1 cellular context compared by ENCODE assay signal in genomic region chr5:164934039-164934438, GRCh38.
TF ChIP-seq lines count a peak whose summit lies in the region.

No MANE protein-coding gene starts in this region.

TF ChIP-seq in H1, 55 proteins besides CTCF, POLR2A, EP300 and RAD21:
- TF ChIP-seq SIN3A (conservative IDR thresholded peaks at IDR 0.05 in 1 of 2, IDR thresholded peaks at IDR 0.05 in 1 of 2; ENCODE audit: low read depth in 1 of 2, low read length in 2 of 2), result no peak
- no peak for TF ChIP-seq SP1 (IDR thresholded peaks at IDR 0.05; ENCODE audit: low read depth, low read length)
- no peak for TF ChIP-seq GABPA (IDR thresholded peaks at IDR 0.05; ENCODE audit: borderline replicate concordance, insufficient read depth, low read length)
